ENCODE assay signal across 1 cellular context in the genomic region with DNA sequence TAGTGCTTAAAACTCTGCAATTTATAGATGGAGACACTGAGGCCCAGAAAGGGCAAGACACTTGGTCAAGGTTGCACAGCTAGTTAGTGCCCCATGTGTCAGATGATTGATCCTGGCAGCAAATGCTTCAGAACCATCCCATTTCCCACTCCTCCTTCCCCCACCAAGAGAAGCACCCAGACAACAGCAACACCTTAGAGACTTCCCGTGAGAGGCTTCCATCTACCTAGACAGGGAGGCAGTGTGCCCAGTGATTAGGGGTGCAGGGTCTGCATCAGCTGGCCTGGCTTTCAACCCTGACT.
TF ChIP-seq lines count a peak whose summit lies in the region.

No MANE protein-coding gene starts in this region.

TF ChIP-seq in H1, 55 proteins besides CTCF, POLR2A, EP300 and RAD21 (continued from another document):
- TF ChIP-seq CEBPB (IDR thresholded peaks at IDR 0.05; ENCODE audit: low read depth, low read length): no peak
- no peak for TF ChIP-seq SIN3A (conservative IDR thresholded peaks at IDR 0.05 in 1 of 2, IDR thresholded peaks at IDR 0.05 in 1 of 2; ENCODE audit: low read depth in 1 of 2, low read length in 2 of 2)
- TF ChIP-seq HDAC2 (IDR thresholded peaks at IDR 0.05; ENCODE audit: borderline replicate concordance in 1 of 2, low read depth in 2 of 2, low read length in 2 of 2): 0 out of 4 replicates have a peak, but pooled peaks of 1 of the 2 experiments have one; percentile 48
- no peak for TF ChIP-seq SIX5 (IDR thresholded peaks at IDR 0.05; ENCODE audit: low read depth, low read length)
- TF ChIP-seq KDM1A (IDR thresholded peaks at IDR 0.05; ENCODE audit: borderline replicate concordance, low read length): peak; percentile 81; the same call in 1 of the 2 replicates
- no peak for TF ChIP-seq TBP (IDR thresholded peaks at IDR 0.05; ENCODE audit: low read depth, low read length)
- TF ChIP-seq MAFK (IDR thresholded peaks at IDR 0.05; ENCODE audit: low read depth, low read length): no peak
- TF ChIP-seq KDM4A (IDR thresholded peaks at IDR 0.05; ENCODE audit: low read depth, low read length, severe bottlenecking): no peak
